Comparison of ENCODE assay signal across 17 cellular contexts in genomic region chr9:76896035-76896434, GRCh38.
"Had no signal": no experiment of that assay in that cellular context is flagged by ENCODE, and none has a peak within 500 bp of the region (broad histone marks: within the 10 kb centered on the region; RNA-seq: fewer than 3 reads in every experiment).

No MANE protein-coding gene starts in this region.

- H3K4me1 ChIP-seq: pancreas, upper lobe of left lung had no signal

- H3K9me3 ChIP-seq: pancreas, upper lobe of left lung had no signal

- H3K27ac ChIP-seq: pancreas, SK-N-MC, upper lobe of left lung, WERI-Rb-1 had no signal

- H3K27me3 ChIP-seq: pancreas, upper lobe of left lung had no signal

- H3K36me3 ChIP-seq: pancreas, upper lobe of left lung, WERI-Rb-1 had no signal

- DNase-seq: activated CD4-positive, alpha-beta T cell treated with anti-CD3 and anti-CD28 coated beads for 36 hours; activated CD8-positive, alpha-beta memory T cell treated with anti-CD3 and anti-CD28 coated beads, Interleukin-2, amount 50 U/mL, for 48 hours; activated CD8-positive, alpha-beta T cell treated with anti-CD3 and anti-CD28 coated beads, Interleukin-2, amount 10 ng/mL, durations not matched to agents 7 days and 5 days; activated naive CD4-positive, alpha-beta T cell; cortex of kidney; erythroblast; immature natural killer cell; left ventricle myocardium superior; mesendoderm; pancreas; retina; stimulated activated CD4-positive, alpha-beta T cell treated with anti-CD3 and anti-CD28 coated beads, Interleukin-15, amount 100 ng/mL, for 24 hours; stimulated activated CD4-positive, alpha-beta T cell treated with anti-CD3 and anti-CD28 coated beads, Interleukin-4, amount 100 ng/mL, for 24 hours; T-cell; upper lobe of left lung; WERI-Rb-1 had no signal

- ATAC-seq: activated CD4-positive, alpha-beta T cell treated with anti-CD3 and anti-CD28 coated beads for 36 hours; activated CD8-positive, alpha-beta T cell treated with anti-CD3 and anti-CD28 coated beads, Interleukin-2, amount 10 ng/mL, durations not matched to agents 7 days and 5 days; left ventricle myocardium superior; pancreas; T-cell had no signal

- H3K4me3 ChIP-seq: pancreas, SK-N-MC, upper lobe of left lung had no signal
